In genomic region chr1:11792106-11792505, GRCh38 we compare ENCODE assay signal across 11 cellular contexts. TPM values are rescaled to one million over a fixed set of nuclear protein-coding genes. Genes with fewer than 3 reads are reported as not detected.
A peak's percentile ranks its signal among the peaks of the same experiment; 100 is the strongest.
DNase-seq lines count a peak whose midpoint lies in the region; ATAC-seq and TF ChIP-seq lines count a peak whose summit lies in the region.
"Had no signal": no experiment of that assay in that cellular context is flagged by ENCODE, and none has a peak within 500 bp of the region (broad histone marks: within the 10 kb centered on the region; RNA-seq: fewer than 3 reads in every experiment).

No MANE protein-coding gene starts in this region.

- H3K27ac ChIP-seq in IMR-90 (ENCODE audit: insufficient read depth, low read length) = peak overlapping the region; percentile 68; the same call in 1 of the 2 replicates
- peak overlapping the region; percentile 94 for H3K27ac ChIP-seq in caudate nucleus (ENCODE audit: low read depth, low read length)
- H3K27ac ChIP-seq in layer of hippocampus (ENCODE audit: low read depth, low read length) = peak overlapping the region; percentile 89

- CTCF ChIA-PET in IMR-90 (lab: Yijun Ruan, JAX) = no interaction called here

- H3K79me1 ChIP-seq in IMR-90 (ENCODE audit: low read depth in 1 of 2, low read length in 2 of 2) = peaks cover 0 to 17% of the 10 kb centered on the region in 2 experiments; a peak in 2 of 4 replicates

- no peak for TF ChIP-seq CTCF in IMR-90 (conservative IDR thresholded peaks at IDR 0.05; ENCODE audit: low read depth, low read length)

- no peak overlapping the region for H3K23ac ChIP-seq in IMR-90 (ENCODE audit: low read depth, low read length)

- peak overlapping the region; percentile 84; the same call in 1 of the 2 replicates for H2BK120ac ChIP-seq in IMR-90 (ENCODE audit: low read depth, low read length)

- no peak overlapping the region for H3K4me3 Mint-ChIP-seq in stimulated activated memory B cell treated with anti-CD40 and anti-IgM and Interleukin-4, amounts not matched to agents 10 μg/mL and 1 μg/mL and 100 μg/mL, for 72 hours
- H3K4me3 Mint-ChIP-seq in naive thymus-derived CD8-positive, alpha-beta T cell = no peak overlapping the region

- peaks cover 30% of the 10 kb centered on the region for H3K4me1 Mint-ChIP-seq in stimulated activated memory B cell treated with anti-CD40 and anti-IgM and Interleukin-4, amounts not matched to agents 10 μg/mL and 1 μg/mL and 100 μg/mL, for 72 hours
- peaks cover 0 to 11% (median 6%) of the 10 kb centered on the region in 4 donors for H3K4me1 Mint-ChIP-seq in naive thymus-derived CD8-positive, alpha-beta T cell

- H4K8ac ChIP-seq in IMR-90 (ENCODE audit: low read depth in 2 of 2, low read length in 2 of 2) = peak overlapping the region in 1 of 2 experiments; percentile 6; a peak in 1 of 4 replicates

- H4K91ac ChIP-seq in IMR-90 (ENCODE audit: insufficient read depth, low read depth, low read length) = no peak overlapping the region

- no peak overlapping the region for H2AFZ ChIP-seq in IMR-90 (replicated peaks; ENCODE audit: low read length, poor library complexity)

- dilution Hi-C loops in IMR-90 (cut with HindIII; ENCODE audit: low sequenced_read_pairs, unreplicated experiment) = no loop called here

- no peak overlapping the region; the same call in 1 of the 2 replicates for H4K5ac ChIP-seq in IMR-90 (ENCODE audit: low read depth, low read length)

- peaks cover 36% of the 10 kb centered on the region for H3K9me1 ChIP-seq in IMR-90 (ENCODE audit: insufficient read depth, low read length)

- ATAC-seq in IMR-90 (ENCODE audit: low read depth) = no peak
- no peak for ATAC-seq in stimulated activated memory B cell treated with anti-CD40 and anti-IgM and Interleukin-4, amounts not matched to agents 10 μg/mL and 1 μg/mL and 100 μg/mL, for 72 hours
- no peak for ATAC-seq in naive thymus-derived CD8-positive, alpha-beta T cell

- H3K14ac ChIP-seq in IMR-90 (replicated peaks; ENCODE audit: low read depth, low read length) = no peak overlapping the region

- TF ChIP-seq POLR2A in IMR-90 (IDR thresholded peaks at IDR 0.05; ENCODE audit: low read depth, low read length) = no peak

- H3K27ac Mint-ChIP-seq in stimulated activated memory B cell treated with anti-CD40 and anti-IgM and Interleukin-4, amounts not matched to agents 10 μg/mL and 1 μg/mL and 100 μg/mL, for 72 hours = peak overlapping the region; percentile 75
- H3K27ac Mint-ChIP-seq in naive thymus-derived CD8-positive, alpha-beta T cell = peak overlapping the region in 5 of 10 donors; percentile 29 to 61 (median 56)

- H3K27me3 ChIP-seq in IMR-90 (ENCODE audit: control insufficient read depth, insufficient read depth, low read length) (no peaks in the 10 kb centered on the region), layer of hippocampus (ENCODE audit: control insufficient read depth, insufficient read depth, low read length) (no peaks in the 10 kb centered on the region)

- H3K9ac ChIP-seq in IMR-90 (ENCODE audit: low read depth, low read length) = no peak overlapping the region

- no peak overlapping the region for H2BK5ac ChIP-seq in IMR-90 (ENCODE audit: low read depth, low read length, poor library complexity, severe bottlenecking)

- POLR2A ChIA-PET in IMR-90 (lab: Charles Lee; ENCODE audit: unreplicated experiment) = no interaction called here
- POLR2A ChIA-PET in naive thymus-derived CD8-positive, alpha-beta T cell (lab: Charles Lee) = no interaction called here

- peak overlapping the region; percentile 71; the same call in 1 of the 3 replicates for H2BK15ac ChIP-seq in IMR-90 (ENCODE audit: low read depth, low read length)

- no peak overlapping the region for H3K56ac ChIP-seq in IMR-90 (ENCODE audit: extremely low read depth, insufficient read depth, low read length)

- in situ Hi-C loops in IMR-90 (cut with MboI; ENCODE audit: low sequenced_read_pairs) = no loop called here

- no peaks in the 10 kb centered on the region for H3K9me3 ChIP-seq in IMR-90 (ENCODE audit: control insufficient read depth, insufficient read depth, low read length)

- intact Hi-C loops in IMR-90 (cut with micrococcal nuclease) = no loop called here

- peaks cover 39% of the 10 kb centered on the region for H3K4me1 ChIP-seq in IMR-90 (ENCODE audit: control insufficient read depth, insufficient read depth, low read length)

- TF ChIP-seq RAD21 in IMR-90 (IDR thresholded peaks at IDR 0.05; ENCODE audit: low read length) = no peak

- peaks cover 48% of the 10 kb centered on the region for H3K36me3 ChIP-seq in IMR-90 (ENCODE audit: control insufficient read depth, insufficient read depth, low read length)

- no peaks in the 10 kb centered on the region for H4K20me1 ChIP-seq in IMR-90 (ENCODE audit: insufficient read depth, low read length)

- H3K27me3 Mint-ChIP-seq in stimulated activated memory B cell treated with anti-CD40 and anti-IgM and Interleukin-4, amounts not matched to agents 10 μg/mL and 1 μg/mL and 100 μg/mL, for 72 hours = no peaks in the 10 kb centered on the region
- no peaks in the 10 kb centered on the region for H3K27me3 Mint-ChIP-seq in naive thymus-derived CD8-positive, alpha-beta T cell

- H3K4ac ChIP-seq in IMR-90 (ENCODE audit: low read depth, low read length) = peak overlapping the region; percentile 89; the same call in 1 of the 2 replicates

- 92% methylated on average over 6 of the region's 11 CpGs; no CpG with 5 or more reads in 1 of the 2 experiments for WGBS in IMR-90 (ENCODE audit: extremely low coverage in 2 of 2, insufficient read length in 1 of 2), 2 experiments

- no peak overlapping the region for H3K4me3 ChIP-seq in IMR-90 (ENCODE audit: insufficient read depth, low read depth, low read length)

- DNase-seq in IMR-90 (no peak), caudate nucleus (lab: John Stamatoyannopoulos, UW) (peak in 13 of 61 donors; percentile 7 to 53 (median 28)), NCI-H748 (lab: John Stamatoyannopoulos, UW; ENCODE audit: unreplicated experiment) (no peak), NCI-H510A (lab: John Stamatoyannopoulos, UW) (no peak), GM19240 (ENCODE audit: insufficient read length, low spot score) (no peak)
- no peak for DNase-seq in naive thymus-derived CD8-positive, alpha-beta T cell
- DNase-seq: NCI-H748 treated with DMSO at 0.1 percent for 48 hours, substantia nigra had no signal

- peak overlapping the region; percentile 93 for H2AK5ac ChIP-seq in IMR-90 (ENCODE audit: low read depth, low read length)

- no peaks in the 10 kb centered on the region for H3K9me3 Mint-ChIP-seq in stimulated activated memory B cell treated with anti-CD40 and anti-IgM and Interleukin-4, amounts not matched to agents 10 μg/mL and 1 μg/mL and 100 μg/mL, for 72 hours
- no peaks in the 10 kb centered on the region for H3K9me3 Mint-ChIP-seq in naive thymus-derived CD8-positive, alpha-beta T cell

- H2BK20ac ChIP-seq in IMR-90 (ENCODE audit: low read depth, low read length) = no peak overlapping the region

- peak overlapping the region; percentile 15 for H2AK9ac ChIP-seq in IMR-90 (replicated peaks; ENCODE audit: low read depth, low read length, poor library complexity)

- no peak overlapping the region for H3K4me2 ChIP-seq in IMR-90 (ENCODE audit: low read depth, low read length)

- H3K36me3 Mint-ChIP-seq in stimulated activated memory B cell treated with anti-CD40 and anti-IgM and Interleukin-4, amounts not matched to agents 10 μg/mL and 1 μg/mL and 100 μg/mL, for 72 hours = peaks cover 54% of the 10 kb centered on the region
- peaks cover 0 to 44% (median 14%) of the 10 kb centered on the region in 3 donors for H3K36me3 Mint-ChIP-seq in naive thymus-derived CD8-positive, alpha-beta T cell

- H3K18ac ChIP-seq in IMR-90 (ENCODE audit: low read depth, low read length) = no peak overlapping the region

- BruUV-seq in IMR-90 (replicated peaks; lab: Mats Ljungman, UMichigan) = no TSS peak

TF ChIP-seq in IMR-90, 13 proteins besides CTCF, POLR2A, EP300 and RAD21 (continues in another document):
- no peak for TF ChIP-seq MAFK (IDR thresholded peaks at IDR 0.05; ENCODE audit: low read depth, low read length)
- no peak for TF ChIP-seq MXI1 (IDR thresholded peaks at IDR 0.05; ENCODE audit: borderline replicate concordance, low read depth, low read length)
- no peak for TF ChIP-seq MAZ (IDR thresholded peaks at IDR 0.05; ENCODE audit: borderline replicate concordance, low read depth, low read length)
- TF ChIP-seq RFX5 (IDR thresholded peaks at IDR 0.05; ENCODE audit: low read depth, low read length) = no peak
- TF ChIP-seq SMC3 (IDR thresholded peaks at IDR 0.05; ENCODE audit: low read depth, low read length) = no peak

RNA-seq across cellular contexts. Expression of gene MTHFR, which starts 13.7 kb away (rescaled TPM):
- total RNA-seq in IMR-90 (2012; rRNA removed) = 6.7 and 7.3 TPM in 2 replicates
- 6.7 and 7.4 TPM in 2 replicates for polyA plus RNA-seq in IMR-90 (2012; rRNA removed)
- polyA plus RNA-seq in IMR-90 (2012; cell fraction: cytosol; rRNA removed) = 3.5 and 5.5 TPM in 2 replicates
- 16.7 and 23.0 TPM in 2 replicates for polyA plus RNA-seq in IMR-90 (2012; cell fraction: nucleus; rRNA removed; ENCODE audit: low replicate concordance)
- 10 to 100 TPM; 63.9 to 71.7 TPM for total RNA-seq in naive thymus-derived CD8-positive, alpha-beta T cell
- 1 to 10 TPM; 3.7 to 9.5 (median 8.0) TPM for polyA plus RNA-seq in naive thymus-derived CD8-positive, alpha-beta T cell

RNA-seq across cellular contexts. Expression of gene CLCN6, which starts 13.9 kb away (rescaled TPM):
- total RNA-seq in IMR-90 (2012; rRNA removed) = 4.1 and 5.0 TPM in 2 replicates
- polyA plus RNA-seq in IMR-90 (2012; rRNA removed) = 9.7 and 10.6 TPM in 2 replicates
- 3.5 and 5.0 TPM in 2 replicates for polyA plus RNA-seq in IMR-90 (2012; cell fraction: cytosol; rRNA removed)
- polyA plus RNA-seq in IMR-90 (2012; cell fraction: nucleus; rRNA removed; ENCODE audit: low replicate concordance) = 42.7 and 54.8 TPM in 2 replicates
- total RNA-seq in naive thymus-derived CD8-positive, alpha-beta T cell = 10 to 100 TPM; 26.8 to 31.8 TPM
- polyA plus RNA-seq in naive thymus-derived CD8-positive, alpha-beta T cell = 1 to 10 TPM; 1.2 to 2.8 (median 2.1) TPM

RNA-seq across cellular contexts. Expression of gene C1orf167, which starts 30.1 kb away (rescaled TPM):
- total RNA-seq in IMR-90 (2012; rRNA removed) = under 0.01 and 0.28 TPM in 2 replicates
- polyA plus RNA-seq in IMR-90 (2012; rRNA removed) = 0.15 and 0.27 TPM in 2 replicates
- 0.10 and 0.42 TPM in 2 replicates for polyA plus RNA-seq in IMR-90 (2012; cell fraction: cytosol; rRNA removed)
- polyA plus RNA-seq in IMR-90 (2012; cell fraction: nucleus; rRNA removed; ENCODE audit: low replicate concordance) = 0.06 and 0.27 TPM in 2 replicates
- total RNA-seq in naive thymus-derived CD8-positive, alpha-beta T cell = not detected
- not detected for polyA plus RNA-seq in naive thymus-derived CD8-positive, alpha-beta T cell
- total RNA-seq: activated CD8-positive, alpha-beta memory T cell treated with anti-CD3 and anti-CD28 coated beads for 36 hours had no signal

RNA-seq across cellular contexts. Expression of gene NPPA, which starts 55.5 kb away (rescaled TPM):
- total RNA-seq in IMR-90 (2012; rRNA removed) = not detected in 2 replicates
- not detected in 2 replicates for polyA plus RNA-seq in IMR-90 (2012; rRNA removed)
- polyA plus RNA-seq in IMR-90 (2012; cell fraction: cytosol; rRNA removed) = not detected in 2 replicates
- polyA plus RNA-seq in IMR-90 (2012; cell fraction: nucleus; rRNA removed; ENCODE audit: low replicate concordance) = not detected in 2 replicates
- total RNA-seq in naive thymus-derived CD8-positive, alpha-beta T cell = not detected
- not detected for polyA plus RNA-seq in naive thymus-derived CD8-positive, alpha-beta T cell
- total RNA-seq: activated CD8-positive, alpha-beta memory T cell treated with anti-CD3 and anti-CD28 coated beads for 36 hours had no signal

RNA-seq across cellular contexts. Expression of gene AGTRAP, which starts 56.2 kb away (rescaled TPM):
- 21.5 and 22.2 TPM in 2 replicates for total RNA-seq in IMR-90 (2012; rRNA removed)
- 57.7 and 64.3 TPM in 2 replicates for polyA plus RNA-seq in IMR-90 (2012; rRNA removed)
- 32.7 and 80.8 TPM in 2 replicates for polyA plus RNA-seq in IMR-90 (2012; cell fraction: cytosol; rRNA removed)
- polyA plus RNA-seq in IMR-90 (2012; cell fraction: nucleus; rRNA removed; ENCODE audit: low replicate concordance) = 42.2 and 63.8 TPM in 2 replicates
- total RNA-seq in naive thymus-derived CD8-positive, alpha-beta T cell = 10 to 100 TPM; 16.7 to 19.3 TPM
- polyA plus RNA-seq in naive thymus-derived CD8-positive, alpha-beta T cell = 100 to 1,000 TPM in 1 of 3 donors, 10 to 100 TPM in 2; 57.3 to 106 (median 90.0) TPM
